Comparison of ENCODE assay signal across 1 cellular context in genomic region chr16:80938035-80938927, GRCh38.
TF ChIP-seq lines count a peak whose summit lies in the region.

No MANE protein-coding gene starts in this region.

TF ChIP-seq in K562, 482 proteins besides CTCF, POLR2A, EP300 and RAD21 (continued from another document):
- TF ChIP-seq TFE3 (CRISPR knock-in tag; IDR thresholded peaks at IDR 0.05) = peak; percentile 1; the same call in 1 of the 2 replicates
- peak; percentile 31; the same call in 1 of the 2 replicates for TF ChIP-seq ZNF175 (CRISPR knock-in tag; IDR thresholded peaks at IDR 0.05; ENCODE audit: low read depth)
- TF ChIP-seq, protein P1, sequence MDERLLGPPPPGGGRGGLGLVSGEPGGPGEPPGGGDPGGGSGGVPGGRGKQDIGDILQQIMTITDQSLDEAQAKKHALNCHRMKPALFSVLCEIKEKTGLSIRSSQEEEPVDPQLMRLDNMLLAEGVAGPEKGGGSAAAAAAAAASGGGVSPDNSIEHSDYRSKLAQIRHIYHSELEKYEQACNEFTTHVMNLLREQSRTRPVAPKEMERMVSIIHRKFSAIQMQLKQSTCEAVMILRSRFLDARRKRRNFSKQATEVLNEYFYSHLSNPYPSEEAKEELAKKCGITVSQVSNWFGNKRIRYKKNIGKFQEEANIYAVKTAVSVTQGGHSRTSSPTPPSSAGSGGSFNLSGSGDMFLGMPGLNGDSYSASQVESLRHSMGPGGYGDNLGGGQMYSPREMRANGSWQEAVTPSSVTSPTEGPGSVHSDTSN (CRISPR knock-in tag; IDR thresholded peaks at IDR 0.05; ENCODE audit: low read depth) = no peak
- TF ChIP-seq, protein P1 (tag; conservative IDR thresholded peaks at IDR 0.05; ENCODE audit: low read depth) = peak; percentile 92
- peak; percentile 35; the same call in 1 of the 2 replicates for TF ChIP-seq USF1 (CRISPR knock-in tag; IDR thresholded peaks at IDR 0.05)
- TF ChIP-seq ZNF75A (CRISPR knock-in tag; IDR thresholded peaks at IDR 0.05) = no peak
- TF ChIP-seq PCBP2 (IDR thresholded peaks at IDR 0.05; ENCODE audit: low read depth, low read length, poor library complexity, severe bottlenecking) = no peak
- TF ChIP-seq BRD9 (IDR thresholded peaks at IDR 0.05; ENCODE audit: low read depth, partially characterized antibody) = no peak
